8 cellular contexts compared by ENCODE assay signal in genomic region chr12:50088577-50089335, GRCh38. TPM values are rescaled to one million over a fixed set of nuclear protein-coding genes. Genes with fewer than 3 reads are reported as not detected.
A peak's percentile ranks its signal among the peaks of the same experiment; 100 is the strongest.
DNase-seq lines count a peak whose midpoint lies in the region; ATAC-seq and TF ChIP-seq lines count a peak whose summit lies in the region.

No MANE protein-coding gene starts in this region.

- H3K9me2 ChIP-seq in hepatocyte (replicated peaks; ENCODE audit: insufficient read depth) = no peaks in the 10 kb centered on the region

- POLR2A ChIA-PET in RWPE1 (lab: Yijun Ruan, JAX; ENCODE audit: low non-redundant PET) = no interaction called here

- peaks cover 33% of the 10 kb centered on the region for H3K4me1 Mint-ChIP-seq in activated naive CD8-positive, alpha-beta T cell treated with anti-CD3 and anti-CD28 coated beads, Interleukin-2, amount 50 U/mL, for 24 hours

- DNase-seq in GDM1 (lab: John Stamatoyannopoulos, UW) (peak; percentile 19), RWPE1 (ENCODE audit: low spot score) (peak; percentile 47), hepatocyte (ENCODE audit: low spot score) (peak; percentile 85), mesenteric fat pad (ENCODE audit: low spot score) (no peak)
- DNase-seq in activated naive CD8-positive, alpha-beta T cell treated with anti-CD3 and anti-CD28 coated beads, Interleukin-2, amount 50 U/mL, for 24 hours = peak; percentile 54
- peak; percentile 37 for DNase-seq in stimulated activated CD4-positive, alpha-beta T cell treated with anti-CD3 and anti-CD28 coated beads, Interleukin-2, amount 100 ng/mL, for 4 hours (ENCODE audit: low read depth)

- peaks cover 34% of the 10 kb centered on the region for H3K36me3 Mint-ChIP-seq in activated naive CD8-positive, alpha-beta T cell treated with anti-CD3 and anti-CD28 coated beads, Interleukin-2, amount 50 U/mL, for 24 hours (ENCODE audit: low read depth)

- peak overlapping the region; percentile 14 for H3K27ac Mint-ChIP-seq in activated naive CD8-positive, alpha-beta T cell treated with anti-CD3 and anti-CD28 coated beads, Interleukin-2, amount 50 U/mL, for 24 hours

- H4K20me1 ChIP-seq in KMS-11 (ENCODE audit: insufficient read depth) = no peaks in the 10 kb centered on the region
- peaks cover 9% of the 10 kb centered on the region for H4K20me1 ChIP-seq in hepatocyte (ENCODE audit: insufficient read depth, poor library complexity, severe bottlenecking)

- H3K27me3 ChIP-seq in KMS-11 (ENCODE audit: insufficient read depth, low read depth) (no peaks in the 10 kb centered on the region), hepatocyte (no peaks in the 10 kb centered on the region)

- H3K4me1 ChIP-seq in KMS-11 (ENCODE audit: low read depth, poor library complexity, severe bottlenecking) (peaks cover 39% of the 10 kb centered on the region), hepatocyte (ENCODE audit: insufficient read depth) (peaks cover 4% of the 10 kb centered on the region)

- ATAC-seq in activated naive CD8-positive, alpha-beta T cell treated with anti-CD3 and anti-CD28 coated beads, Interleukin-2, amount 50 U/mL, for 24 hours = peak; percentile 31
- ATAC-seq in GM18520 (IDR thresholded peaks at IDR 0.05; ENCODE audit: unreplicated experiment) = no peak

- TF ChIP-seq CTCF in KMS-11 (conservative IDR thresholded peaks at IDR 0.05; ENCODE audit: low read depth, low read length) = peak; percentile 90
- TF ChIP-seq CTCF in RWPE1 (conservative IDR thresholded peaks at IDR 0.05; ENCODE audit: low read depth) = peak; percentile 89
- peak; percentile 73 for TF ChIP-seq CTCF in hepatocyte (IDR thresholded peaks at IDR 0.05; ENCODE audit: poor library complexity)

- H3K9me3 ChIP-seq in hepatocyte (ENCODE audit: low read depth) = no peaks in the 10 kb centered on the region

- H3K27me3 Mint-ChIP-seq in activated naive CD8-positive, alpha-beta T cell treated with anti-CD3 and anti-CD28 coated beads, Interleukin-2, amount 50 U/mL, for 24 hours = no peaks in the 10 kb centered on the region

- H3K36me3 ChIP-seq in KMS-11 (ENCODE audit: insufficient read depth) (peaks cover 20% of the 10 kb centered on the region), hepatocyte (replicated peaks; ENCODE audit: insufficient read depth, low read depth) (no peaks in the 10 kb centered on the region)

- no peak overlapping the region for H3K9ac ChIP-seq in KMS-11

- H3K79me2 ChIP-seq in KMS-11 (ENCODE audit: insufficient read depth, low read depth) (peaks cover 5% of the 10 kb centered on the region; the same call in 1 of the 2 replicates), hepatocyte (peaks cover 11% of the 10 kb centered on the region)

- H3K4me2 ChIP-seq in KMS-11 (no peak overlapping the region), hepatocyte (no peak overlapping the region)

- H3K4me3 ChIP-seq in KMS-11 (IDR thresholded peaks at IDR 0.05; ENCODE audit: insufficient read depth, low read depth, low read length) (no peak overlapping the region), hepatocyte (no peak overlapping the region)

- H3K27ac ChIP-seq in KMS-11 (no peak overlapping the region), RWPE1 (no peak overlapping the region), hepatocyte (no peak overlapping the region)

- H3K9me3 Mint-ChIP-seq in activated naive CD8-positive, alpha-beta T cell treated with anti-CD3 and anti-CD28 coated beads, Interleukin-2, amount 50 U/mL, for 24 hours = no peaks in the 10 kb centered on the region

- WGBS in hepatocyte (ENCODE audit: low lambda C conversion rate, missing lambda C conversion rate) = 48% methylated on average over 3 of the region's 3 CpGs

- H3K4me3 Mint-ChIP-seq in activated naive CD8-positive, alpha-beta T cell treated with anti-CD3 and anti-CD28 coated beads, Interleukin-2, amount 50 U/mL, for 24 hours = no peak overlapping the region

- CTCF ChIA-PET in RWPE1 (lab: Yijun Ruan, JAX) = interaction anchor here (0.6 to 1.3 kb wide), 8 partner anchors 8 to 108 kb away, joined by 3 to 5 read pairs (median 4); no protein-coding TSS in a partner anchor

- H2AFZ ChIP-seq in KMS-11 (ENCODE audit: low read depth) (no peak overlapping the region), hepatocyte (no peak overlapping the region)

RNA-seq across cellular contexts. Expression of gene SMARCD1, which starts 3.6 kb away (rescaled TPM):
- total RNA-seq in hepatocyte (33.4 and 44.0 TPM in 2 replicates), mesenteric fat pad (63.1 TPM)
- polyA plus RNA-seq in hepatocyte = 26.1 and 27.9 TPM in 2 replicates

RNA-seq across cellular contexts. Expression of gene GPD1, which starts 15.1 kb away (rescaled TPM):
- 46.8 and 64.1 TPM in 2 replicates for total RNA-seq in hepatocyte
- polyA plus RNA-seq in hepatocyte = 20.4 and 30.6 TPM in 2 replicates
- total RNA-seq in mesenteric fat pad = 1,023 TPM

RNA-seq across cellular contexts. Expression of gene COX14, which starts 23.3 kb away (rescaled TPM):
- total RNA-seq in hepatocyte (61.5 and 73.5 TPM in 2 replicates), mesenteric fat pad (92.0 TPM)
- 150 and 186 TPM in 2 replicates for polyA plus RNA-seq in hepatocyte

RNA-seq across cellular contexts. Expression of gene ASIC1, which starts 31.4 kb away (rescaled TPM):
- 2.4 and 3.1 TPM in 2 replicates for total RNA-seq in hepatocyte
- polyA plus RNA-seq in hepatocyte = 4.6 and 6.7 TPM in 2 replicates
- 0.71 TPM for total RNA-seq in mesenteric fat pad

Comparison
In these comparisons a context has a peak if more than half of its experiments do, and no peak if none do; other contexts are left out.
1. RNA of gene GPD1, which starts 15.1 kb away (total RNA-seq): 1,023 TPM in mesenteric fat pad (single experiment); 46.8 to 64.1 TPM in hepatocyte; every median in the first group is over 10 times any median in the second.
2. Peak in every context shown above with its lines, with median percentiles within 50 percentile points of each other: CTCF ChIP-seq.